22 cellular contexts compared by ENCODE assay signal in the genomic region with DNA sequence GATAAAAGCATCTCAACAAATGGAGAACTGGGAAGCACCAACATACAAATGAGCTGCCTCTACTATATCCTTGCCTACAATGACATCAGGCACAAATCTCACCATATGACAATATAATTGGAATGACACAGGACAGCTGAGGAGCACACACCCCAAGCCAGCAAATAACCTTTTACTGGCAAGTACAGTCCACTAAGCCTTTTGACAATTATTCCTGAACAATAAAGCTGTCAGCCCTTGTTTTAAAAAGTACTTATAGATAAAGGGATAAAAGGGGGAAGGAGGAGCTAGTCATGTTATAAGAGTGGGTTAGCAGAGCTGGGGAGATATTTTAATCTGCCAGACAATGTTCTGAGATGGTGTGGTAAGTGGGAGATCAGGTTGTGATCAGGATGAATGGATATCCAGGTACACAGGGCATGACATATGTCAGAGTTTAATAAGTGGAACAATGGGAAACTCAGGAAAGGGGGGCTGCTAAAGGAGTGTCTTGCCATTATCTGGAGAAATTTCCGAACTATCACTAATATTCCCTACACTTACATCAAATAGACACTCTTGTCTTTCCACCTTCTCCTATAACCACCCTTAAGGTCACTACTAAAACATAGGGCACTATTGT.
"Had no signal": no experiment of that assay in that cellular context is flagged by ENCODE, and none has a peak within 500 bp of the region (broad histone marks: within the 10 kb centered on the region; RNA-seq: fewer than 3 reads in every experiment).

No MANE protein-coding gene starts in this region.

- DNase-seq: cortex of kidney; dorsolateral prefrontal cortex; effector CD8-positive, alpha-beta T cell; foreskin melanocyte; head of caudate nucleus; kidney; left cardiac atrium; left ventricle myocardium inferior; lower lobe of right lung; midbrain; posterior cingulate gyrus; right cardiac atrium; stimulated activated CD4-positive, alpha-beta T cell treated with anti-CD3 and anti-CD28 coated beads, Interleukin-4, amount 100 ng/mL, for 1 hour; stimulated activated CD8-positive, alpha-beta memory T cell treated with anti-CD3 and anti-CD28 coated beads, Interleukin-4, amount 100 ng/mL, for 48 hours; stimulated activated naive CD8-positive, alpha-beta T cell treated with anti-CD3 and anti-CD28 coated beads, Interleukin-15, Interleukin-2, amounts not matched to agents 100 U/mL and 50 U/mL, for 24 hours; thyroid gland had no signal

- H3K36me3 ChIP-seq: left ventricle myocardium inferior, lower lobe of right lung, suprapubic skin, thyroid gland had no signal

- ATAC-seq: left cardiac atrium; lower lobe of right lung; natural killer cell treated with Interleukin-12 subunit alpha and Interleukin-12 subunit beta and Interleukin-15 and Interleukin-18, amount 100 ng/mL, for 72 hours; right cardiac atrium; stimulated activated effector memory CD8-positive, alpha-beta T cell treated with anti-CD3 and anti-CD28 coated beads, Interleukin-12 subunit alpha, Interleukin-12 subunit beta, amount 100 ng/mL, for 72 hours; stimulated activated naive CD8-positive, alpha-beta T cell treated with anti-CD3 and anti-CD28 coated beads, Interleukin-15, Interleukin-2, amounts not matched to agents 100 U/mL and 50 U/mL, for 24 hours had no signal

- H3K27ac Mint-ChIP-seq: memory B cell; natural killer cell treated with Interleukin-12 subunit alpha and Interleukin-12 subunit beta and Interleukin-15 and Interleukin-18, amount 100 ng/mL, for 72 hours; stimulated activated effector memory CD8-positive, alpha-beta T cell treated with anti-CD3 and anti-CD28 coated beads, Interleukin-12 subunit alpha, Interleukin-12 subunit beta, amount 100 ng/mL, for 72 hours; type B pancreatic cell had no signal

- H3K4me3 ChIP-seq: dorsolateral prefrontal cortex, hepatocyte, left ventricle myocardium inferior, lower lobe of right lung, suprapubic skin, thyroid gland had no signal

- H3K4me3 Mint-ChIP-seq: memory B cell; natural killer cell treated with Interleukin-12 subunit alpha and Interleukin-12 subunit beta and Interleukin-15 and Interleukin-18, amount 100 ng/mL, for 72 hours; stimulated activated effector memory CD8-positive, alpha-beta T cell treated with anti-CD3 and anti-CD28 coated beads, Interleukin-12 subunit alpha, Interleukin-12 subunit beta, amount 100 ng/mL, for 72 hours; type B pancreatic cell had no signal

- H3K4me1 Mint-ChIP-seq: memory B cell; stimulated activated effector memory CD8-positive, alpha-beta T cell treated with anti-CD3 and anti-CD28 coated beads, Interleukin-12 subunit alpha, Interleukin-12 subunit beta, amount 100 ng/mL, for 72 hours had no signal

- H3K27ac ChIP-seq: dorsolateral prefrontal cortex, hepatocyte, left ventricle myocardium inferior, lower lobe of right lung, suprapubic skin, thyroid gland had no signal

- H3K9me3 Mint-ChIP-seq: natural killer cell treated with Interleukin-12 subunit alpha and Interleukin-12 subunit beta and Interleukin-15 and Interleukin-18, amount 100 ng/mL, for 72 hours; stimulated activated effector memory CD8-positive, alpha-beta T cell treated with anti-CD3 and anti-CD28 coated beads, Interleukin-12 subunit alpha, Interleukin-12 subunit beta, amount 100 ng/mL, for 72 hours had no signal

- H3K9me3 ChIP-seq: left ventricle myocardium inferior, lower lobe of right lung, suprapubic skin, thyroid gland had no signal

- H3K4me2 ChIP-seq: hepatocyte had no signal

- H3K36me3 Mint-ChIP-seq: memory B cell; natural killer cell treated with Interleukin-12 subunit alpha and Interleukin-12 subunit beta and Interleukin-15 and Interleukin-18, amount 100 ng/mL, for 72 hours; stimulated activated effector memory CD8-positive, alpha-beta T cell treated with anti-CD3 and anti-CD28 coated beads, Interleukin-12 subunit alpha, Interleukin-12 subunit beta, amount 100 ng/mL, for 72 hours had no signal

- H2AFZ ChIP-seq: hepatocyte had no signal

- H3K27me3 ChIP-seq: hepatocyte, suprapubic skin, thyroid gland had no signal

- H3K4me1 ChIP-seq: left ventricle myocardium inferior, lower lobe of right lung, suprapubic skin, thyroid gland had no signal

- H3K79me2 ChIP-seq: hepatocyte had no signal
